ENCODE assay signal across 9 cellular contexts in genomic region chr7:90119178-90119971, GRCh38. TPM values are rescaled to one million over a fixed set of nuclear protein-coding genes. Genes with fewer than 3 reads are reported as not detected.
DNase-seq lines count a peak whose midpoint lies in the region; ATAC-seq and TF ChIP-seq lines count a peak whose summit lies in the region.
"Had no signal": no experiment of that assay in that cellular context is flagged by ENCODE, and none has a peak within 500 bp of the region (broad histone marks: within the 10 kb centered on the region; RNA-seq: fewer than 3 reads in every experiment).

No MANE protein-coding gene starts in this region.

- no peak overlapping the region for H3K27ac Mint-ChIP-seq in natural killer cell
- H3K27ac Mint-ChIP-seq in T-helper 2 cell treated with Interferon-gamma antibody and Interleukin-4, amounts not matched to agents 5 μg/mL and 100 μg/mL, for 36 hours: no peak overlapping the region

- ATAC-seq in natural killer cell (peak in 2 of 3 donors; percentile 53 to 62), HG02571 (IDR thresholded peaks at IDR 0.05; ENCODE audit: unreplicated experiment) (no peak)

- H3K4me1 Mint-ChIP-seq in natural killer cell: peaks cover 5 to 6% of the 10 kb centered on the region in 2 donors
- H3K4me1 Mint-ChIP-seq in T-helper 2 cell treated with Interferon-gamma antibody and Interleukin-4, amounts not matched to agents 5 μg/mL and 100 μg/mL, for 36 hours (ENCODE audit: low read depth): peaks cover 4% of the 10 kb centered on the region

- peaks cover 21 to 29% of the 10 kb centered on the region in 2 donors for H3K27me3 Mint-ChIP-seq in natural killer cell (ENCODE audit: low read depth in 2 of 2)
- peaks cover 30% of the 10 kb centered on the region for H3K27me3 Mint-ChIP-seq in T-helper 2 cell treated with Interferon-gamma antibody and Interleukin-4, amounts not matched to agents 5 μg/mL and 100 μg/mL, for 36 hours (ENCODE audit: low read depth)

- 1 to 4% methylated on average over 29 to 33 of the region's 58 CpGs for WGBS in thyroid gland, 2 donors

- H3K4me3 Mint-ChIP-seq in natural killer cell: peak overlapping the region; percentile 70
- no peak overlapping the region for H3K4me3 Mint-ChIP-seq in T-helper 2 cell treated with Interferon-gamma antibody and Interleukin-4, amounts not matched to agents 5 μg/mL and 100 μg/mL, for 36 hours

- intact Hi-C loops in natural killer cell (cut with micrococcal nuclease) (no loop called here), thyroid gland (cut with DNase I) (no loop called here)

- TF ChIP-seq CTCF in fibroblast of the aortic adventitia (IDR thresholded peaks at IDR 0.05; ENCODE audit: insufficient read depth, low read length): no peak
- TF ChIP-seq CTCF in natural killer cell (IDR thresholded peaks at IDR 0.05): no peak
- no peak for TF ChIP-seq CTCF in thyroid gland (IDR thresholded peaks at IDR 0.05)

- H3K4me3 ChIP-seq in fibroblast of the aortic adventitia (ENCODE audit: low read depth, low read length) (peak overlapping the region; percentile 55), thyroid gland (replicated peaks in 1 of 3) (peak overlapping the region; percentile 1 to 52 (median 35))

- H3K27me3 ChIP-seq in thyroid gland: no peaks in the 10 kb centered on the region

- DNase-seq in NCI-H510A treated with DMSO at 0.1 percent for 48 hours (lab: John Stamatoyannopoulos, UW) (peak; percentile 2), NCI-H510A (lab: John Stamatoyannopoulos, UW) (no peak), fibroblast of the aortic adventitia (ENCODE audit: low read depth) (no peak), natural killer cell (no peak), thyroid gland (peak; percentile 52 to 53)
- peak; percentile 29 for DNase-seq in activated T-cell treated with anti-CD3 and anti-CD28 coated beads, Interleukin-2, amount 50 U/mL, for 1 hour
- no peak for DNase-seq in T-helper 2 cell treated with Interferon-gamma antibody and Interleukin-4, amounts not matched to agents 5 μg/mL and 100 μg/mL, for 36 hours (ENCODE audit: low spot score)

- H3K9me3 Mint-ChIP-seq in natural killer cell: no peaks in the 10 kb centered on the region
- H3K9me3 Mint-ChIP-seq in T-helper 2 cell treated with Interferon-gamma antibody and Interleukin-4, amounts not matched to agents 5 μg/mL and 100 μg/mL, for 36 hours: no peaks in the 10 kb centered on the region

- H3K36me3 Mint-ChIP-seq in natural killer cell: no peaks in the 10 kb centered on the region
- no peaks in the 10 kb centered on the region for H3K36me3 Mint-ChIP-seq in T-helper 2 cell treated with Interferon-gamma antibody and Interleukin-4, amounts not matched to agents 5 μg/mL and 100 μg/mL, for 36 hours (ENCODE audit: low read depth)

- TF ChIP-seq POLR2A in thyroid gland (IDR thresholded peaks at IDR 0.05): no peak

- no peak overlapping the region for H3K27ac ChIP-seq in thyroid gland
- H3K27ac ChIP-seq: C4-2B had no signal

- peaks cover 0 to 3% of the 10 kb centered on the region in 2 donors for H3K4me1 ChIP-seq in thyroid gland

- H3K9me3 ChIP-seq in thyroid gland: no peaks in the 10 kb centered on the region

- H3K36me3 ChIP-seq in thyroid gland: no peaks in the 10 kb centered on the region

RNA-seq across cellular contexts. Expression of gene STEAP1, which starts 34.9 kb away (rescaled TPM):
- 23.5 and 83.4 TPM in 2 replicates for total RNA-seq in fibroblast of the aortic adventitia (ENCODE audit: low replicate concordance)
- not detected for total RNA-seq in natural killer cell
- total RNA-seq in thyroid gland: 10 to 100 TPM in 1 of 4 donors, 1 to 10 TPM in 3; 1.4 to 27.5 (median 7.3) TPM

Comparison
In these comparisons a context has a peak if more than half of its experiments do, and no peak if none do; other contexts are left out.
1. DNase-seq: peak in NCI-H510A treated with DMSO at 0.1 percent for 48 hours (single experiment), activated T-cell treated with anti-CD3 and anti-CD28 coated beads, Interleukin-2, amount 50 U/mL, for 1 hour (single experiment) and thyroid gland (2 of 2); none in NCI-H510A (single experiment), fibroblast of the aortic adventitia (single experiment), natural killer cell (single experiment) and T-helper 2 cell treated with Interferon-gamma antibody and Interleukin-4, amounts not matched to agents 5 μg/mL and 100 μg/mL, for 36 hours (single experiment).